ENCODE assay signal across 8 cellular contexts in the genomic region with DNA sequence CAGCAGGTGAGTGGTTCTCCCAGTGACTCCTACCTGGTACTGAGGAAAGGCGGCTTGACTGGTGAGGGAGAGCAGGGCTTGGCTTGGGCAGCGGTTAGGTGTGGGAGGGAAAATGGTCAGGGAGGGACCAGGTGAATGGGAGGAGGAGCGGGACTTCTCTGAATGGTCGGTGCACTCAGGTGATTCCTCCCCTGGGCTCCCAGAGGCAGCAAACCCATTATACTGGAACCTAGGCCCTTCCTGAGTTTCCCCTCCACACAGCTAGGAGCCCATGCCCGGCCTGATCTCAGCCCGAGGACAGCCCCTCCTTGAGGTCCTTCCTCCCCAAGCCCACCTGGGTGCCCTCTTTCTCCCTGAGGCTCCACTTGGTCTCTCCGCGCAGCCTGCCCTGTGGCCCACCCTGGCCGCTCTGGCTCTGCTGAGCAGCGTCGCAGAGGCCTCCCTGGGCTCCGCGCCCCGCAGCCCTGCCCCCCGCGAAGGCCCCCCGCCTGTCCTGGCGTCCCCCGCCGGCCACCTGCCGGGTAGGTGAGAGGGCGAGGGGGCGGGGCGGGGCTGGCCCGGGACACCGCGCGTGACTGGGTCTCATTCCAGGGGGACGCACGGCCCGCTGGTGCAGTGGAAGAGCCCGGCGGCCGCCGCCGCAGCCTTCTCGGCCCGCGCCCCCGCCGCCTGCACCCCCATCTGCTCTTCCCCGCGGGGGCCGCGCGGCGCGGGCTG. TPM values are rescaled to one million over a fixed set of nuclear protein-coding genes. Genes with fewer than 3 reads are reported as not detected.
DNase-seq lines count a peak whose midpoint lies in the region; ATAC-seq and TF ChIP-seq lines count a peak whose summit lies in the region.

No MANE protein-coding gene starts in this region.

- no peak for TF ChIP-seq CTCF in stomach (IDR thresholded peaks at IDR 0.05)

- peaks cover 4% of the 10 kb centered on the region for H3K4me1 Mint-ChIP-seq in activated CD8-positive, alpha-beta memory T cell treated with anti-CD3 and anti-CD28 coated beads, Interleukin-2, amount 10 ng/mL, durations not matched to agents 7 days and 5 days

- H3K27me3 ChIP-seq in stomach, result peaks cover 0 to 26% (median 25%) of the 10 kb centered on the region in 3 donors

- no peak for TF ChIP-seq EP300 in stomach (IDR thresholded peaks at IDR 0.05)

- H3K27ac Mint-ChIP-seq in activated CD8-positive, alpha-beta memory T cell treated with anti-CD3 and anti-CD28 coated beads, Interleukin-2, amount 10 ng/mL, durations not matched to agents 7 days and 5 days, result no peak overlapping the region

- H3K27ac ChIP-seq in stomach, result peak overlapping the region in 2 of 5 donors; percentile 56 to 76

- H3K9me3 Mint-ChIP-seq in activated CD8-positive, alpha-beta memory T cell treated with anti-CD3 and anti-CD28 coated beads, Interleukin-2, amount 10 ng/mL, durations not matched to agents 7 days and 5 days (ENCODE audit: low read depth), result no peaks in the 10 kb centered on the region

- peaks cover 24% of the 10 kb centered on the region for H3K27me3 Mint-ChIP-seq in activated CD8-positive, alpha-beta memory T cell treated with anti-CD3 and anti-CD28 coated beads, Interleukin-2, amount 10 ng/mL, durations not matched to agents 7 days and 5 days

- peaks cover 3% of the 10 kb centered on the region for H3K36me3 Mint-ChIP-seq in activated CD8-positive, alpha-beta memory T cell treated with anti-CD3 and anti-CD28 coated beads, Interleukin-2, amount 10 ng/mL, durations not matched to agents 7 days and 5 days

- intact Hi-C loops in stomach (cut with DNase I; ENCODE audit: low total_unique reads), result no loop called here

- H3K4me3 Mint-ChIP-seq in activated CD8-positive, alpha-beta memory T cell treated with anti-CD3 and anti-CD28 coated beads, Interleukin-2, amount 10 ng/mL, durations not matched to agents 7 days and 5 days, result no peak overlapping the region

- H3K4me3 ChIP-seq in iPS-18c (ENCODE audit: insufficient read depth, low read depth, low read length) (peak overlapping the region; percentile 49), stomach (peak overlapping the region; percentile 54 to 60 (median 57))

- H3K4me1 ChIP-seq in stomach, result peaks cover 29 to 46% (median 40%) of the 10 kb centered on the region in 4 donors

- ATAC-seq in HG03442 (IDR thresholded peaks at IDR 0.05; ENCODE audit: unreplicated experiment), result no peak
- no peak for ATAC-seq in activated CD8-positive, alpha-beta memory T cell treated with anti-CD3 and anti-CD28 coated beads, Interleukin-2, amount 10 ng/mL, durations not matched to agents 7 days and 5 days

- CTCF ChIA-PET in activated CD8-positive, alpha-beta memory T cell treated with anti-CD3 and anti-CD28 coated beads, Interleukin-2, amount 10 ng/mL, durations not matched to agents 7 days and 5 days (lab: Charles Lee), result interaction anchor here (0.6 to 7.2 kb wide), 35 partner anchors 11 to 410 kb away, joined by 3 to 202 read pairs (median 7); a partner anchor contains a TSS

- DNase-seq in DMS79 treated with DMSO at 0.1 percent for 48 hours (lab: John Stamatoyannopoulos, UW), result peak; percentile 34
- no peak for DNase-seq in DMS79 (lab: John Stamatoyannopoulos, UW)
- peak; percentile 87 for DNase-seq in SW480 (ENCODE audit: low spot score)
- DNase-seq in stomach, result peak; percentile 48
- no peak for DNase-seq in epidermal melanocyte (ENCODE audit: insufficient read length, low spot score)
- DNase-seq in activated CD8-positive, alpha-beta memory T cell treated with anti-CD3 and anti-CD28 coated beads, Interleukin-2, amount 10 ng/mL, durations not matched to agents 7 days and 5 days, result no peak

- H3K36me3 ChIP-seq in stomach, result no peaks in the 10 kb centered on the region

- WGBS in stomach, 5 donors, result 6 to 18% (median 11%) methylated on average over 16 to 48 of the region's 48 CpGs

- no peak for TF ChIP-seq POLR2A in stomach (IDR thresholded peaks at IDR 0.05)

- H3K9me3 ChIP-seq in iPS-18c (ENCODE audit: control insufficient read depth, insufficient read depth, low read length) (no peaks in the 10 kb centered on the region), stomach (no peaks in the 10 kb centered on the region)

RNA-seq across cellular contexts. Expression of a gene that starts 2.3 kb away (rescaled TPM):
- total RNA-seq in stomach, result 1 to 10 TPM in 2 of 5 donors, not detected in 3; 1.2 to 4.0 TPM
- polyA plus RNA-seq in stomach, result 1 to 10 TPM in 1 of 3 donors, under 1 TPM in 1, not detected in 1; 0.44 to 4.8 TPM
- not detected for total RNA-seq in activated CD8-positive, alpha-beta memory T cell treated with anti-CD3 and anti-CD28 coated beads, Interleukin-2, amount 10 ng/mL, durations not matched to agents 7 days and 5 days

RNA-seq across cellular contexts. Expression of a gene that starts 10.9 kb away (rescaled TPM):
- 10 to 100 TPM in 3 of 5 donors, 1 to 10 TPM in 2; 6.2 to 54.5 (median 15.9) TPM for total RNA-seq in stomach
- 10 to 100 TPM; 14.2 to 26.5 (median 22.6) TPM for polyA plus RNA-seq in stomach
- 10 to 100 TPM; 25.3 to 29.4 TPM for total RNA-seq in activated CD8-positive, alpha-beta memory T cell treated with anti-CD3 and anti-CD28 coated beads, Interleukin-2, amount 10 ng/mL, durations not matched to agents 7 days and 5 days

RNA-seq across cellular contexts. Expression of a gene that starts 33.9 kb away (rescaled TPM):
- total RNA-seq in stomach, result 10 to 100 TPM in 4 of 5 donors, 1 to 10 TPM in 1; 6.4 to 93.2 (median 26.8) TPM
- polyA plus RNA-seq in stomach, result 10 to 100 TPM; 10.2 to 13.7 (median 11.6) TPM
- 10 to 100 TPM; 28.1 to 39.8 TPM for total RNA-seq in activated CD8-positive, alpha-beta memory T cell treated with anti-CD3 and anti-CD28 coated beads, Interleukin-2, amount 10 ng/mL, durations not matched to agents 7 days and 5 days

RNA-seq across cellular contexts. Expression of a gene that starts 38.9 kb away (rescaled TPM):
- 100 to 1,000 TPM in 1 of 5 donors, 10 to 100 TPM in 4; 32.1 to 142 (median 85.2) TPM for total RNA-seq in stomach
- polyA plus RNA-seq in stomach, result 100 to 1,000 TPM in 2 of 3 donors, 10 to 100 TPM in 1; 94.7 to 188 (median 162) TPM
- total RNA-seq in activated CD8-positive, alpha-beta memory T cell treated with anti-CD3 and anti-CD28 coated beads, Interleukin-2, amount 10 ng/mL, durations not matched to agents 7 days and 5 days, result 100 to 1,000 TPM; 108 to 139 TPM

RNA-seq across cellular contexts. Expression of a gene that starts 43.1 kb away (rescaled TPM):
- 10 to 100 TPM; 15.2 to 30.9 (median 23.8) TPM for total RNA-seq in stomach
- polyA plus RNA-seq in stomach, result 10 to 100 TPM; 19.9 to 37.4 (median 21.3) TPM
- total RNA-seq in activated CD8-positive, alpha-beta memory T cell treated with anti-CD3 and anti-CD28 coated beads, Interleukin-2, amount 10 ng/mL, durations not matched to agents 7 days and 5 days, result 10 to 100 TPM; 20.1 to 25.5 TPM

Comparison
In these comparisons a context has a peak if more than half of its experiments do, and no peak if none do; other contexts are left out.
1. DNase-seq: peak in DMS79 treated with DMSO at 0.1 percent for 48 hours (single experiment), SW480 (single experiment) and stomach (single experiment); none in DMS79 (single experiment), epidermal melanocyte (single experiment) and activated CD8-positive, alpha-beta memory T cell treated with anti-CD3 and anti-CD28 coated beads, Interleukin-2, amount 10 ng/mL, durations not matched to agents 7 days and 5 days (single experiment).